ENCODE assay signal across 8 cellular contexts in the genomic region with DNA sequence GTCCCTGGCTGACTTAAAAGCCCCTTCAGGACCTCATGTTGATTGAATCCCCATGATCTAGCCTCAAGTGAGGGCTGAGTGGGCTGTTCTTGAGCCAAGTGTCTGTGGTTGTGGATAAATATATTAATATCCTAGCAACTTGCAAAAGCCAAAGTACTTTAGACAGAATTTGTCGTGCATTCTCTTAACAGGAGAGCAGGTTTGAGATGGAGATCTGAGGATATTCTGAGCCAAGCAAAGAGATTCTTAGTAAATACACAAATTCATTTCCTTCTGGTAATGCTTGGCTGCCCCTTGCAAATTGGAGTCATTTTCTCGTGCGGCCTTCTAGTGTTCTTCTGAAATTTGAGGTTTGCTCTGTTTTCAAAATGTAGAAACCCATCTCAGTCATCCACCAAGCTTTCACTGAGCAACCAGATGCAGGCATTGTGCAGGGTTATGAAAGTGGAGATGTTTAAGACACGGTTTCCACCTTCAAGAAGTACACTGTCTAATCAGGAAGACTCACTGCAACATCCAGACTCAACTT.
A peak's percentile ranks its signal among the peaks of the same experiment; 100 is the strongest.
DNase-seq lines count a peak whose midpoint lies in the region; ATAC-seq and TF ChIP-seq lines count a peak whose summit lies in the region.

No MANE protein-coding gene starts in this region.

- H3K27me3 ChIP-seq in right atrium auricular region: no peaks in the 10 kb centered on the region

- DNase-seq in Daoy (ENCODE audit: low read depth) (peak; percentile 56), fibroblast of peridontal ligament (ENCODE audit: extremely low read depth) (peak; percentile 70), amygdala (lab: John Stamatoyannopoulos, UW) (no peak), right atrium auricular region (ENCODE audit: low spot score) (no peak), activated gamma-delta T cell treated with Interleukin-2 at 50 U/mL for 16 hours (no peak), activated gamma-delta T cell (lab: John Stamatoyannopoulos, UW) (no peak)

- ATAC-seq in GM19438 (IDR thresholded peaks at IDR 0.05; ENCODE audit: low read depth, unreplicated experiment) (peak; percentile 88), HG03196 (IDR thresholded peaks at IDR 0.05; ENCODE audit: unreplicated experiment) (peak; percentile 82)

- H3K4me1 ChIP-seq in right atrium auricular region: no peaks in the 10 kb centered on the region

- no peak for TF ChIP-seq CTCF in right atrium auricular region (IDR thresholded peaks at IDR 0.05)

- H3K27ac ChIP-seq in right atrium auricular region: no peak overlapping the region

- H3K9me3 ChIP-seq in right atrium auricular region: no peaks in the 10 kb centered on the region

- H3K4me3 ChIP-seq in right atrium auricular region: no peak overlapping the region

- H3K36me3 ChIP-seq in right atrium auricular region: no peaks in the 10 kb centered on the region

Comparison
In these comparisons a context has a peak if more than half of its experiments do, and no peak if none do; other contexts are left out.
1. DNase-seq: peak in Daoy (single experiment) and fibroblast of peridontal ligament (single experiment); none in amygdala (0 of 56), right atrium auricular region (single experiment), activated gamma-delta T cell treated with Interleukin-2 at 50 U/mL for 16 hours (single experiment) and activated gamma-delta T cell (single experiment).